8 cellular contexts compared by ENCODE assay signal in genomic region chr14:89351364-89351957, GRCh38.
A peak's percentile ranks its signal among the peaks of the same experiment; 100 is the strongest.
DNase-seq lines count a peak whose midpoint lies in the region; ATAC-seq, FAIRE-seq and TF ChIP-seq lines count a peak whose summit lies in the region.

No MANE protein-coding gene starts in this region.

- POLR2A ChIA-PET in CD4-positive, alpha-beta memory T cell (lab: Charles Lee; ENCODE audit: partially characterized antibody): interaction anchor here (0.6 kb wide), 1 partner anchor 13 kb away, joined by 4 read pairs; no protein-coding TSS in a partner anchor
- POLR2A ChIA-PET in HepG2 (lab: Yijun Ruan, JAX): interaction anchor here (0.7 to 3.8 kb wide), 18 partner anchors 11 to 605 kb away, joined by 3 to 57 read pairs (median 4); no protein-coding TSS in a partner anchor

- H3K4me3 ChIP-seq in CD4-positive, alpha-beta memory T cell (ENCODE audit: low read length in 2 of 2): no peak overlapping the region
- H3K4me3 ChIP-seq in HepG2 (replicated peaks in 1 of 3; ENCODE audit: insufficient read depth in 1 of 3, low read depth in 2 of 3, low read length in 3 of 3): no peak overlapping the region; a peak in 1 of 6 replicates
- H3K4me3 ChIP-seq in uterus: peak overlapping the region in 1 of 2 donors; percentile 15

- H3K4me2 ChIP-seq in HepG2 (ENCODE audit: low read depth, low read length): peak overlapping the region; percentile 56

- H3K9me3 Mint-ChIP-seq in CD4-positive, alpha-beta memory T cell: no peaks in the 10 kb centered on the region
- H3K9me3 Mint-ChIP-seq in activated T-helper 17 cell treated with anti-CD3 and anti-CD28 coated beads, Interleukin-2, amount 50 U/mL, for 72 hours: no peaks in the 10 kb centered on the region

- TF ChIP-seq POLR2A in HepG2 (IDR thresholded peaks at IDR 0.05; ENCODE audit: insufficient read depth in 1 of 2, low read depth in 2 of 2, low read length in 2 of 2) (no peak), uterus (IDR thresholded peaks at IDR 0.05) (no peak)

- no peak for FAIRE-seq in HepG2 (lab: Jason Lieb, UNC)

- under 1% methylated on average over 11 of the region's 11 CpGs for WGBS in HepG2 (ENCODE audit: low lambda C conversion rate)

- TF ChIP-seq CTCF in HepG2 (CRISPR knock-in tag; IDR thresholded peaks at IDR 0.05) (no peak), uterus (IDR thresholded peaks at IDR 0.05) (no peak)

- peak overlapping the region; percentile 48 for H3K9ac ChIP-seq in HepG2 (ENCODE audit: insufficient read depth, low read depth, low read length)

- H3K27me3 ChIP-seq in CD4-positive, alpha-beta memory T cell (ENCODE audit: insufficient read depth, low read length): no peaks in the 10 kb centered on the region
- no peaks in the 10 kb centered on the region for H3K27me3 ChIP-seq in HepG2 (ENCODE audit: control insufficient read depth in 1 of 2, insufficient read depth in 2 of 2, low read length in 2 of 2)
- H3K27me3 ChIP-seq in uterus: no peaks in the 10 kb centered on the region

- peaks cover 5% of the 10 kb centered on the region for H3K36me3 ChIP-seq in CD4-positive, alpha-beta memory T cell (ENCODE audit: insufficient read depth, low read length)
- H3K36me3 ChIP-seq in HepG2 (replicated peaks in 1 of 2; ENCODE audit: control insufficient read depth in 1 of 2, insufficient read depth in 2 of 2, low read length in 2 of 2): peaks cover 17 to 41% of the 10 kb centered on the region in 2 experiments
- no peaks in the 10 kb centered on the region for H3K36me3 ChIP-seq in uterus

- ATAC-seq in GM19455 (IDR thresholded peaks at IDR 0.05; ENCODE audit: unreplicated experiment) (peak; percentile 56), HepG2 (peak; percentile 90), HG02970 (IDR thresholded peaks at IDR 0.05; ENCODE audit: low FRiP score, unreplicated experiment) (no peak)
- ATAC-seq in activated T-helper 17 cell treated with anti-CD3 and anti-CD28 coated beads, Interleukin-2, amount 50 U/mL, for 72 hours (replicated peaks): no peak

- no peaks in the 10 kb centered on the region for H3K27me3 Mint-ChIP-seq in CD4-positive, alpha-beta memory T cell
- no peaks in the 10 kb centered on the region for H3K27me3 Mint-ChIP-seq in activated T-helper 17 cell treated with anti-CD3 and anti-CD28 coated beads, Interleukin-2, amount 50 U/mL, for 72 hours

- in situ Hi-C loops in HepG2 (cut with HindIII; ENCODE audit: extremely low pct_ligation_motif_present, low pct_unique_long_range_greater_than_20kb): no loop called here

- peak overlapping the region; percentile 34 to 80 (median 75) for H3K4me3 Mint-ChIP-seq in CD4-positive, alpha-beta memory T cell
- H3K4me3 Mint-ChIP-seq in activated T-helper 17 cell treated with anti-CD3 and anti-CD28 coated beads, Interleukin-2, amount 50 U/mL, for 72 hours: peak overlapping the region; percentile 83

- peak overlapping the region; percentile 72 to 92 (median 84) for H3K27ac Mint-ChIP-seq in CD4-positive, alpha-beta memory T cell
- H3K27ac Mint-ChIP-seq in activated T-helper 17 cell treated with anti-CD3 and anti-CD28 coated beads, Interleukin-2, amount 50 U/mL, for 72 hours: peak overlapping the region; percentile 96

- no peaks in the 10 kb centered on the region for H4K20me1 ChIP-seq in HepG2 (ENCODE audit: insufficient read depth, low read length)

- peak in 4 of 5 donors; percentile 6 to 11 (median 9) for DNase-seq in CD4-positive, alpha-beta memory T cell
- peak; percentile 66 for DNase-seq in HuH-7 (ENCODE audit: low spot score)
- peak; percentile 98 for DNase-seq in HepG2 (ENCODE audit: low spot score)
- DNase-seq in uterus: peak in 1 of 2 donors; percentile 34
- no peak for DNase-seq in islet precursor cell

- H3K27ac ChIP-seq in CD4-positive, alpha-beta memory T cell (ENCODE audit: low read depth, low read length): peak overlapping the region; percentile 21
- H3K27ac ChIP-seq in HepG2 (ENCODE audit: extremely low read length, insufficient read depth, low read length) (peak overlapping the region; percentile 89), uterus (peak overlapping the region; percentile 71 to 84)

- H3K79me2 ChIP-seq in HepG2 (ENCODE audit: insufficient read depth, low read length): peaks cover 56% of the 10 kb centered on the region

- intact Hi-C loops in CD4-positive, alpha-beta memory T cell (cut with micrococcal nuclease): no loop called here
- intact Hi-C loops in HepG2 (cut with micrococcal nuclease; ENCODE audit: unreplicated experiment) (loop anchor here (1.0 to 10.0 kb wide), 4 partner anchors 18 to 137 kb away; partner anchors contain the start of gene FOXN3), uterus (cut with DNase I; ENCODE audit: low total_unique reads) (no loop called here)

- BruUV-seq in HepG2 (replicated peaks; lab: Mats Ljungman, UMichigan): no TSS peak

- TF ChIP-seq RAD21 in HepG2 (CRISPR knock-in tag; IDR thresholded peaks at IDR 0.05): no peak

- TF ChIP-seq EP300 in HepG2 (IDR thresholded peaks at IDR 0.05; ENCODE audit: low read depth in 2 of 2, low read length in 2 of 2): peak; percentile 82 to 98; a peak in 3 of 4 replicates
- TF ChIP-seq EP300 in HepG2 (CRISPR knock-in tag; IDR thresholded peaks at IDR 0.05; ENCODE audit: borderline replicate concordance): peak; percentile 97

- peaks cover 44 to 60% (median 50%) of the 10 kb centered on the region in 4 donors for H3K4me1 Mint-ChIP-seq in CD4-positive, alpha-beta memory T cell
- peaks cover 39% of the 10 kb centered on the region for H3K4me1 Mint-ChIP-seq in activated T-helper 17 cell treated with anti-CD3 and anti-CD28 coated beads, Interleukin-2, amount 50 U/mL, for 72 hours

- CTCF ChIA-PET in CD4-positive, alpha-beta memory T cell (lab: Charles Lee; ENCODE audit: partially characterized antibody): no interaction called here
- CTCF ChIA-PET in HepG2 (lab: Yijun Ruan, JAX; ENCODE audit: low intra/inter-chr PET ratio, low total read pairs): no interaction called here

- peaks cover 39% of the 10 kb centered on the region for H3K4me1 ChIP-seq in CD4-positive, alpha-beta memory T cell (ENCODE audit: insufficient read depth, low read length)
- H3K4me1 ChIP-seq in HepG2 (ENCODE audit: insufficient read depth, low read length) (peaks cover 69% of the 10 kb centered on the region), uterus (peaks cover 0 to 9% of the 10 kb centered on the region in 2 donors)

- H2AFZ ChIP-seq in HepG2 (ENCODE audit: low read length): no peak overlapping the region

- peaks cover 24 to 38% of the 10 kb centered on the region in 2 donors for H3K36me3 Mint-ChIP-seq in CD4-positive, alpha-beta memory T cell
- peaks cover 48% of the 10 kb centered on the region for H3K36me3 Mint-ChIP-seq in activated T-helper 17 cell treated with anti-CD3 and anti-CD28 coated beads, Interleukin-2, amount 50 U/mL, for 72 hours (ENCODE audit: low read depth)

- no peaks in the 10 kb centered on the region for H3K9me3 ChIP-seq in CD4-positive, alpha-beta memory T cell (ENCODE audit: control insufficient read depth in 1 of 2, low read length in 2 of 2)
- H3K9me3 ChIP-seq in HepG2 (ENCODE audit: low read length): no peaks in the 10 kb centered on the region
- no peaks in the 10 kb centered on the region for H3K9me3 ChIP-seq in uterus

TF ChIP-seq in HepG2, 621 proteins besides CTCF, POLR2A, EP300 and RAD21 (continues in another document):
- TF ChIP-seq CSRNP1 (CRISPR knock-in tag; IDR thresholded peaks at IDR 0.05) (peak; percentile 74; the same call in 1 of the 2 replicates), HNF1A (IDR thresholded peaks at IDR 0.05; ENCODE audit: low read depth) (peak; percentile 85), HNF1A (CRISPR knock-in tag; IDR thresholded peaks at IDR 0.05; ENCODE audit: borderline replicate concordance) (peak; percentile 93), ZSCAN29 (CRISPR knock-in tag; conservative IDR thresholded peaks at IDR 0.05) (no peak), TBP (CRISPR knock-in tag; IDR thresholded peaks at IDR 0.05) (no peak), NCOA2 (CRISPR knock-in tag; IDR thresholded peaks at IDR 0.05) (peak; percentile 98), KDM5B (CRISPR knock-in tag; IDR thresholded peaks at IDR 0.05; ENCODE audit: borderline replicate concordance) (no peak; the same call in 1 of the 2 replicates)

Comparison
In these comparisons a context has a peak if more than half of its experiments do, and no peak if none do; other contexts are left out.
1. H3K27ac ChIP-seq: peak in every context shown above with its lines; median percentile 89 in HepG2; 78 in uterus; 21 in CD4-positive, alpha-beta memory T cell.
2. ATAC-seq: peak in GM19455 (single experiment) and HepG2 (single experiment); none in activated T-helper 17 cell treated with anti-CD3 and anti-CD28 coated beads, Interleukin-2, amount 50 U/mL, for 72 hours (single experiment) and HG02970 (single experiment).